11 cellular contexts compared by ENCODE assay signal in the genomic region with DNA sequence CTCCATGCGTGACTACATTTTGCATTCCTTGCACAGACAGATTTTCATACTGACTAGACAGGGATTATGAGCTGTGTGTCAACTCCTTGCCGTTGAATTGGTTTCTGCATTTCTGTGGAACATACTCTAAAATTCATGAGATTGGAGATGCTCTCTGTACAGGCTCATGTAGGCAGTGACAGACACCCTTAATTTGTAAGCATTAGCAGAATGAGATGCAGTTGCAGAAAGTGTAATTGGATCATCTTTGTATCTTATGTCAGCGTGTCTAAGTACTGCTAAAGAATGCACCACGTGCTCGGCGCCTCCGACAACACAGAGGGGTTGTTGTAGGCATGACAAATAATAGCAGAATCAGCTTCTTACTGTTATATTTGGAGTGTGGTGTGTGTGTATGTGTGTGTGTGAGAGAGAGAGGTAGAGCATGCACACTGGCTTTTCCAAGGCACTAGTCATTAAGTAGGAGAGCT.
"Had no signal": no experiment of that assay in that cellular context is flagged by ENCODE, and none has a peak within 500 bp of the region (broad histone marks: within the 10 kb centered on the region; RNA-seq: fewer than 3 reads in every experiment).

No MANE protein-coding gene starts in this region.

- FAIRE-seq: frontal cortex had no signal

- H3K4me1 ChIP-seq: tibial nerve had no signal

- H3K27ac Mint-ChIP-seq: activated T-helper 2 cell treated with anti-CD3 and anti-CD28 coated beads, Interferon-gamma antibody, Interleukin-2, Interleukin-4, amounts not matched to agents 10 μg/mL and 5 μg/mL and 100 μg/mL, durations not matched to agents 14 hours and 24 hours and 36 hours had no signal

- H2AFZ ChIP-seq: hepatocyte had no signal

- H3K27me3 ChIP-seq: hepatocyte, tibial nerve had no signal

- H3K4me3 ChIP-seq: coronary artery, hepatocyte, skin epidermis, tibial nerve had no signal

- H3K36me3 ChIP-seq: tibial nerve had no signal

- H3K79me2 ChIP-seq: hepatocyte had no signal

- H3K9me3 ChIP-seq: tibial nerve had no signal

- H3K4me2 ChIP-seq: hepatocyte had no signal

- H3K9me3 Mint-ChIP-seq: activated T-helper 2 cell treated with anti-CD3 and anti-CD28 coated beads, Interferon-gamma antibody, Interleukin-2, Interleukin-4, amounts not matched to agents 10 μg/mL and 5 μg/mL and 100 μg/mL, durations not matched to agents 14 hours and 24 hours and 36 hours had no signal

- H3K27ac ChIP-seq: coronary artery, skin epidermis, tibial nerve had no signal

- DNase-seq: activated CD4-positive, alpha-beta T cell treated with anti-CD3 and anti-CD28 coated beads, Interleukin-2, amount 50 U/mL, for 1 hour; activated CD4-positive, CD25-positive, alpha-beta regulatory T cell; activated naive CD4-positive, alpha-beta T cell treated with anti-CD3 and anti-CD28 coated beads, Interleukin-2, amount 50 U/mL, for 16 hours; central memory CD4-positive, alpha-beta T cell; effector CD4-positive, alpha-beta T cell had no signal
